In genomic region chr9:128593856-128594255, GRCh38 we compare ENCODE assay signal across 19 cellular contexts. TPM values are rescaled to one million over a fixed set of nuclear protein-coding genes. Genes with fewer than 3 reads are reported as not detected.
DNase-seq lines count a peak whose midpoint lies in the region; ATAC-seq, FAIRE-seq and TF ChIP-seq lines count a peak whose summit lies in the region.
"Had no signal": no experiment of that assay in that cellular context is flagged by ENCODE, and none has a peak within 500 bp of the region (broad histone marks: within the 10 kb centered on the region; RNA-seq: fewer than 3 reads in every experiment).

No MANE protein-coding gene starts in this region.

- in situ Hi-C loops in HepG2 (cut with HindIII; ENCODE audit: extremely low pct_ligation_motif_present, low pct_unique_long_range_greater_than_20kb) = no loop called here

- intact Hi-C loops in left ventricle myocardium superior (cut with micrococcal nuclease) (no loop called here), OCI-LY7 (cut with micrococcal nuclease; ENCODE audit: unreplicated experiment) (no loop called here), HepG2 (cut with micrococcal nuclease; ENCODE audit: unreplicated experiment) (no loop called here)
- intact Hi-C loops in CD4-positive, alpha-beta memory T cell (cut with micrococcal nuclease) = no loop called here

- TF ChIP-seq CTCF in cardiac muscle cell (IDR thresholded peaks at IDR 0.05; ENCODE audit: low read depth, low read length) = no peak
- no peak for TF ChIP-seq CTCF in endothelial cell (IDR thresholded peaks at IDR 0.05; ENCODE audit: unreplicated experiment)
- no peak for TF ChIP-seq CTCF in OCI-LY7 (conservative IDR thresholded peaks at IDR 0.05; ENCODE audit: low read length)
- TF ChIP-seq CTCF in HepG2 (CRISPR knock-in tag; IDR thresholded peaks at IDR 0.05) = no peak

- H3K79me2 ChIP-seq in OCI-LY7 (ENCODE audit: insufficient read depth, low read depth, low read length) (no peaks in the 10 kb centered on the region), HepG2 (ENCODE audit: insufficient read depth, low read length) (no peaks in the 10 kb centered on the region)

- peak overlapping the region; percentile 78 for H3K27ac Mint-ChIP-seq in endothelial cell (ENCODE audit: unreplicated experiment)
- peak overlapping the region; percentile 72 for H3K27ac Mint-ChIP-seq in stimulated activated effector memory CD8-positive, alpha-beta T cell treated with anti-CD3 and anti-CD28 coated beads, Interleukin-12 subunit alpha, Interleukin-12 subunit beta, amount 100 ng/mL, for 72 hours
- peak overlapping the region in 1 of 7 donors; percentile 9 for H3K27ac Mint-ChIP-seq in CD4-positive, alpha-beta memory T cell
- H3K27ac Mint-ChIP-seq: CD4-positive, alpha-beta T cell had no signal

- H3K9ac ChIP-seq in HepG2 (ENCODE audit: insufficient read depth, low read depth, low read length) = no peak overlapping the region

- no peaks in the 10 kb centered on the region for H3K9me3 Mint-ChIP-seq in endothelial cell (ENCODE audit: unreplicated experiment)
- no peaks in the 10 kb centered on the region for H3K9me3 Mint-ChIP-seq in stimulated activated effector memory CD8-positive, alpha-beta T cell treated with anti-CD3 and anti-CD28 coated beads, Interleukin-12 subunit alpha, Interleukin-12 subunit beta, amount 100 ng/mL, for 72 hours
- H3K9me3 Mint-ChIP-seq in CD4-positive, alpha-beta memory T cell = no peaks in the 10 kb centered on the region
- H3K9me3 Mint-ChIP-seq: CD4-positive, alpha-beta T cell had no signal

- POLR2A ChIA-PET in OCI-LY7 (lab: Charles Lee) = interaction anchor here (1.3 kb wide), 1 partner anchor 8 kb away, joined by 3 read pairs; no protein-coding TSS in a partner anchor
- POLR2A ChIA-PET in HepG2 (lab: Yijun Ruan, JAX) = no interaction called here
- POLR2A ChIA-PET in CD4-positive, alpha-beta memory T cell (lab: Charles Lee; ENCODE audit: partially characterized antibody) = no interaction called here

- H3K4me2 ChIP-seq in OCI-LY7 (ENCODE audit: low read length) (no peak overlapping the region), HepG2 (ENCODE audit: low read depth, low read length) (no peak overlapping the region)

- H3K36me3 Mint-ChIP-seq in endothelial cell (ENCODE audit: low read depth, unreplicated experiment) = peaks cover 43% of the 10 kb centered on the region
- peaks cover 100% of the 10 kb centered on the region for H3K36me3 Mint-ChIP-seq in stimulated activated effector memory CD8-positive, alpha-beta T cell treated with anti-CD3 and anti-CD28 coated beads, Interleukin-12 subunit alpha, Interleukin-12 subunit beta, amount 100 ng/mL, for 72 hours
- peaks cover 31 to 68% of the 10 kb centered on the region in 2 donors for H3K36me3 Mint-ChIP-seq in CD4-positive, alpha-beta memory T cell

- H3K9me3 ChIP-seq in cardiac muscle cell (ENCODE audit: low read depth) (no peaks in the 10 kb centered on the region), KOPT-K1 (ENCODE audit: insufficient read depth, low read length, poor library complexity, severe bottlenecking) (no peaks in the 10 kb centered on the region), OCI-LY7 (ENCODE audit: low read length) (no peaks in the 10 kb centered on the region), HepG2 (ENCODE audit: low read length) (no peaks in the 10 kb centered on the region)
- H3K9me3 ChIP-seq in CD4-positive, alpha-beta memory T cell (ENCODE audit: control insufficient read depth in 1 of 2, low read length in 2 of 2) = no peaks in the 10 kb centered on the region
- H3K9me3 ChIP-seq: BE2C had no signal

- FAIRE-seq in HepG2 (lab: Jason Lieb, UNC) = no peak
- FAIRE-seq: A204.1 had no signal

- H4K20me1 ChIP-seq in OCI-LY7 (ENCODE audit: insufficient read depth, low read length) = no peaks in the 10 kb centered on the region
- H4K20me1 ChIP-seq in HepG2 (ENCODE audit: insufficient read depth, low read length) = no peaks in the 10 kb centered on the region

- H3K27ac ChIP-seq in cardiac muscle cell = peak overlapping the region; percentile 51
- H3K27ac ChIP-seq in KOPT-K1 (ENCODE audit: low read depth, low read length, poor library complexity, severe bottlenecking) = peak overlapping the region; percentile 18
- no peak overlapping the region for H3K27ac ChIP-seq in OCI-LY7 (ENCODE audit: low read depth, low read length, poor library complexity, severe bottlenecking)
- no peak overlapping the region for H3K27ac ChIP-seq in HepG2 (ENCODE audit: extremely low read length, insufficient read depth, low read length)
- no peak overlapping the region for H3K27ac ChIP-seq in CD4-positive, alpha-beta memory T cell (ENCODE audit: low read depth, low read length)

- H3K27me3 ChIP-seq in cardiac muscle cell = no peaks in the 10 kb centered on the region
- H3K27me3 ChIP-seq in HepG2 (ENCODE audit: control insufficient read depth in 1 of 2, insufficient read depth in 2 of 2, low read length in 2 of 2) = no peaks in the 10 kb centered on the region
- H3K27me3 ChIP-seq in CD4-positive, alpha-beta memory T cell (ENCODE audit: insufficient read depth, low read length) = no peaks in the 10 kb centered on the region
- H3K27me3 ChIP-seq: BE2C had no signal

- no TSS peak for BruUV-seq in OCI-LY7 (replicated peaks; lab: Mats Ljungman, UMichigan)
- no TSS peak for BruUV-seq in HepG2 (replicated peaks; lab: Mats Ljungman, UMichigan)

- no peaks in the 10 kb centered on the region for H3K4me1 ChIP-seq in cardiac muscle cell (ENCODE audit: low read depth)
- no peaks in the 10 kb centered on the region for H3K4me1 ChIP-seq in OCI-LY7 (ENCODE audit: insufficient read depth, low read length, poor library complexity, severe bottlenecking)
- H3K4me1 ChIP-seq in HepG2 (ENCODE audit: insufficient read depth, low read length) = no peaks in the 10 kb centered on the region
- no peaks in the 10 kb centered on the region for H3K4me1 ChIP-seq in CD4-positive, alpha-beta memory T cell (ENCODE audit: insufficient read depth, low read length)
- H3K4me1 ChIP-seq: BE2C had no signal

- TF ChIP-seq RAD21 in HepG2 (CRISPR knock-in tag; IDR thresholded peaks at IDR 0.05) = no peak

- WGBS in HepG2 (ENCODE audit: low lambda C conversion rate) = 96% methylated on average over 9 of the region's 9 CpGs

- no peak for TF ChIP-seq POLR2A in HepG2 (IDR thresholded peaks at IDR 0.05; ENCODE audit: insufficient read depth in 1 of 2, low read depth in 2 of 2, low read length in 2 of 2)

- no peaks in the 10 kb centered on the region for H3K27me3 Mint-ChIP-seq in endothelial cell (ENCODE audit: unreplicated experiment)
- no peaks in the 10 kb centered on the region for H3K27me3 Mint-ChIP-seq in CD4-positive, alpha-beta memory T cell
- H3K27me3 Mint-ChIP-seq: CD4-positive, alpha-beta T cell had no signal

- TF ChIP-seq EP300 in HepG2 (IDR thresholded peaks at IDR 0.05; ENCODE audit: low read depth in 2 of 2, low read length in 2 of 2) (no peak), HepG2 (CRISPR knock-in tag; IDR thresholded peaks at IDR 0.05; ENCODE audit: borderline replicate concordance) (no peak)

- CTCF ChIA-PET in OCI-LY7 (lab: Charles Lee; ENCODE audit: unreplicated experiment) = no interaction called here
- CTCF ChIA-PET in HepG2 (lab: Yijun Ruan, JAX; ENCODE audit: low intra/inter-chr PET ratio, low total read pairs) = no interaction called here
- CTCF ChIA-PET in CD4-positive, alpha-beta memory T cell (lab: Charles Lee; ENCODE audit: partially characterized antibody) = interaction anchor here (0.6 to 0.9 kb wide), 2 partner anchors 23 to 153 kb away, joined by 3 to 4 read pairs; no protein-coding TSS in a partner anchor

- H3K9me2 ChIP-seq in OCI-LY7 (ENCODE audit: insufficient read depth, low read length) = no peaks in the 10 kb centered on the region

- no peak overlapping the region for H2AFZ ChIP-seq in OCI-LY7 (ENCODE audit: low read length)
- no peak overlapping the region for H2AFZ ChIP-seq in HepG2 (ENCODE audit: low read length)

- DNase-seq in cardiac muscle cell (ENCODE audit: low read depth in 1 of 2, low spot score in 1 of 2) = no peak
- no peak for DNase-seq in left ventricle myocardium superior
- DNase-seq in endothelial cell (ENCODE audit: low spot score) = no peak
- no peak for DNase-seq in stimulated activated effector memory CD8-positive, alpha-beta T cell treated with anti-CD3 and anti-CD28 coated beads, Interleukin-12 subunit alpha, Interleukin-12 subunit beta, amount 100 ng/mL, for 72 hours (ENCODE audit: low spot score in 2 of 2)
- DNase-seq in OCI-LY7 (ENCODE audit: low spot score) = no peak
- DNase-seq in HepG2 (ENCODE audit: low spot score) = no peak
- no peak for DNase-seq in CD4-positive, alpha-beta memory T cell
- DNase-seq: ACHN; BE2C; C1 segment of cervical spinal cord; CD4-positive, alpha-beta T cell; DMS153; DMS79; GDM1; GOT3; H7 had no signal

- peak overlapping the region; percentile 56 for H3K4me3 Mint-ChIP-seq in endothelial cell (ENCODE audit: unreplicated experiment)
- no peak overlapping the region for H3K4me3 Mint-ChIP-seq in stimulated activated effector memory CD8-positive, alpha-beta T cell treated with anti-CD3 and anti-CD28 coated beads, Interleukin-12 subunit alpha, Interleukin-12 subunit beta, amount 100 ng/mL, for 72 hours
- no peak overlapping the region for H3K4me3 Mint-ChIP-seq in CD4-positive, alpha-beta memory T cell
- H3K4me3 Mint-ChIP-seq: CD4-positive, alpha-beta T cell had no signal

- H3K4me3 ChIP-seq in cardiac muscle cell (no peak overlapping the region), OCI-LY7 (ENCODE audit: low read depth, low read length, poor library complexity, severe bottlenecking) (no peak overlapping the region), HepG2 (replicated peaks in 1 of 3; ENCODE audit: insufficient read depth in 1 of 3, low read depth in 2 of 3, low read length in 3 of 3) (no peak overlapping the region)
- H3K4me3 ChIP-seq in CD4-positive, alpha-beta memory T cell (ENCODE audit: low read length in 2 of 2) = no peak overlapping the region
- H3K4me3 ChIP-seq: K562 had no signal

- no peak for ATAC-seq in left ventricle myocardium superior
- no peak for ATAC-seq in stimulated activated effector memory CD8-positive, alpha-beta T cell treated with anti-CD3 and anti-CD28 coated beads, Interleukin-12 subunit alpha, Interleukin-12 subunit beta, amount 100 ng/mL, for 72 hours
- ATAC-seq in HepG2 = no peak

- H3K36me3 ChIP-seq in cardiac muscle cell (peaks cover 74% of the 10 kb centered on the region), KOPT-K1 (ENCODE audit: insufficient read depth, low read length) (peaks cover 95% of the 10 kb centered on the region), OCI-LY7 (ENCODE audit: insufficient read depth, low read length) (peaks cover 92% of the 10 kb centered on the region), HepG2 (replicated peaks in 1 of 2; ENCODE audit: control insufficient read depth in 1 of 2, insufficient read depth in 2 of 2, low read length in 2 of 2) (peaks cover 27 to 73% of the 10 kb centered on the region in 2 experiments)
- H3K36me3 ChIP-seq in CD4-positive, alpha-beta memory T cell (ENCODE audit: insufficient read depth, low read length) = peaks cover 75% of the 10 kb centered on the region

- H3K4me1 Mint-ChIP-seq in endothelial cell (ENCODE audit: unreplicated experiment) = no peaks in the 10 kb centered on the region
- no peaks in the 10 kb centered on the region for H3K4me1 Mint-ChIP-seq in stimulated activated effector memory CD8-positive, alpha-beta T cell treated with anti-CD3 and anti-CD28 coated beads, Interleukin-12 subunit alpha, Interleukin-12 subunit beta, amount 100 ng/mL, for 72 hours
- no peaks in the 10 kb centered on the region for H3K4me1 Mint-ChIP-seq in CD4-positive, alpha-beta memory T cell

RNA-seq across cellular contexts. Expression of gene SPTAN1, which starts 41.5 kb away (rescaled TPM):
- total RNA-seq in cardiac muscle cell = 207 and 227 TPM in 2 replicates
- 118 TPM in 2 replicates for polyA plus RNA-seq in cardiac muscle cell
- 244 TPM for total RNA-seq in left ventricle myocardium superior
- 810 TPM for total RNA-seq in endothelial cell (ENCODE audit: unreplicated experiment)
- 259 and 272 TPM in 2 replicates for total RNA-seq in OCI-LY7 (2014; rRNA removed; shearing (Covaris generic))
- total RNA-seq in OCI-LY7 (2022) = 239 and 283 TPM in 2 replicates
- 23.5 and 106 TPM in 2 replicates for total RNA-seq in HepG2 (2016; rRNA removed; fragmentation: Illumina TruSeq; extraction: Trizol)
- 19.2 and 22.6 TPM in 2 replicates for total RNA-seq in HepG2 (2016; cell fraction: cytosol; rRNA removed; fragmentation: Illumina TruSeq; extraction: Trizol; ENCODE audit: low read depth)
- 14.5 and 107 TPM in 2 replicates for total RNA-seq in HepG2 (2016; cell fraction: insoluble cytoplasmic fraction; rRNA removed; fragmentation: Illumina TruSeq; extraction: Trizol)
- total RNA-seq in HepG2 (2016; cell fraction: membrane; rRNA removed; fragmentation: Illumina TruSeq; extraction: Trizol) = 14.3 and 15.6 TPM in 2 replicates
- 180 and 199 TPM in 2 replicates for total RNA-seq in HepG2 (2016; cell fraction: nucleus; rRNA removed; fragmentation: Illumina TruSeq; extraction: Trizol)
- 111 and 132 TPM in 2 replicates for polyA plus RNA-seq in HepG2 (2011; rRNA removed)
- polyA plus RNA-seq in HepG2 (2011; cell fraction: cytosol; rRNA removed) = 28.2 and 51.8 TPM in 2 replicates
- 885 and 1,070 TPM in 2 replicates for polyA plus RNA-seq in HepG2 (2011; cell fraction: nucleus; rRNA removed)
- polyA plus RNA-seq in HepG2 (2012) = 97.6 and 98.5 TPM in 2 replicates
- polyA plus RNA-seq in HepG2 (2016; cell fraction: cytosol; fragmentation: Illumina TruSeq; extraction: Trizol; ENCODE audit: low read depth) = 6.9 and 7.2 TPM in 2 replicates
- polyA plus RNA-seq in HepG2 (2016; cell fraction: insoluble cytoplasmic fraction; fragmentation: Illumina TruSeq; extraction: Trizol; ENCODE audit: low read depth) = 14.9 and 21.0 TPM in 2 replicates
- polyA plus RNA-seq in HepG2 (2016; cell fraction: membrane; fragmentation: Illumina TruSeq; extraction: Trizol; ENCODE audit: low read depth) = 6.9 and 9.5 TPM in 2 replicates
- polyA plus RNA-seq in HepG2 (2016; cell fraction: nucleus; fragmentation: Illumina TruSeq; extraction: Trizol; ENCODE audit: insufficient read depth, low read depth) = 274 and 280 TPM in 2 replicates
- polyA minus RNA-seq in HepG2 (2011; rRNA and poly(A)+ RNA removed; ENCODE audit: low replicate concordance) = 319 and 464 TPM in 2 replicates
- 48.3 and 55.2 TPM in 2 replicates for polyA minus RNA-seq in HepG2 (2011; cell fraction: cytosol; rRNA and poly(A)+ RNA removed)
- 960 and 1,011 TPM in 2 replicates for polyA minus RNA-seq in HepG2 (2011; cell fraction: nucleus; rRNA and poly(A)+ RNA removed)
- 100 to 1,000 TPM; 593 to 595 TPM for total RNA-seq in CD4-positive, alpha-beta memory T cell
- 100 to 1,000 TPM in 1 of 2 donors, 10 to 100 TPM in 1; 14.0 to 194 TPM for polyA plus RNA-seq in CD4-positive, alpha-beta memory T cell

Comparison
In these comparisons a context has a peak if more than half of its experiments do, and no peak if none do; other contexts are left out.
1. H3K27ac ChIP-seq: peak in cardiac muscle cell (single experiment) and KOPT-K1 (single experiment); none in OCI-LY7 (single experiment), HepG2 (single experiment) and CD4-positive, alpha-beta memory T cell (single experiment).